ENCODE assay signal across 34 cellular contexts in genomic region chr3:115577000-115577399, GRCh38. TPM values are rescaled to one million over a fixed set of nuclear protein-coding genes. Genes with fewer than 3 reads are reported as not detected.
"Had no signal": no experiment of that assay in that cellular context is flagged by ENCODE, and none has a peak within 500 bp of the region (broad histone marks: within the 10 kb centered on the region; RNA-seq: fewer than 3 reads in every experiment).

No MANE protein-coding gene starts in this region.

- H3K4me3 ChIP-seq: ascending aorta had no signal

- H3K27ac ChIP-seq: ascending aorta, WERI-Rb-1 had no signal

- H3K36me3 ChIP-seq: ascending aorta, WERI-Rb-1 had no signal

- H3K27me3 Mint-ChIP-seq: brain had no signal

- H3K4me1 Mint-ChIP-seq: activated CD4-positive, alpha-beta memory T cell treated with anti-CD3 and anti-CD28 coated beads, Interleukin-2, amount 10 ng/mL, durations not matched to agents 7 days and 5 days; activated CD4-positive, alpha-beta T cell treated with anti-CD3 and anti-CD28 coated beads for 36 hours; activated CD4-positive, alpha-beta T cell treated with anti-CD3 and anti-CD28 coated beads, Interleukin-2, amount 10 ng/mL, durations not matched to agents 7 days and 5 days; activated CD8-positive, alpha-beta memory T cell treated with anti-CD3 and anti-CD28 coated beads, Interleukin-2, amount 10 ng/mL, durations not matched to agents 7 days and 5 days; activated naive CD4-positive, alpha-beta T cell treated with anti-CD3 and anti-CD28 coated beads, Interleukin-2, amount 10 ng/mL, durations not matched to agents 7 days and 5 days; activated naive CD4-positive, alpha-beta T cell treated with anti-CD3 and anti-CD28 coated beads, Interleukin-2, amount 50 U/mL, for 24 hours; activated naive CD8-positive, alpha-beta T cell treated with anti-CD3 and anti-CD28 coated beads, Interleukin-2, amount 10 ng/mL, durations not matched to agents 7 days and 5 days; activated naive CD8-positive, alpha-beta T cell treated with anti-CD3 and anti-CD28 coated beads, Interleukin-2, amount 50 U/mL, for 24 hours had no signal

- H3K27me3 ChIP-seq: ascending aorta had no signal

- H3K27ac Mint-ChIP-seq: activated CD4-positive, alpha-beta memory T cell treated with anti-CD3 and anti-CD28 coated beads, Interleukin-2, amount 10 ng/mL, durations not matched to agents 7 days and 5 days; activated CD4-positive, alpha-beta T cell treated with anti-CD3 and anti-CD28 coated beads for 36 hours; activated CD4-positive, alpha-beta T cell treated with anti-CD3 and anti-CD28 coated beads, Interleukin-2, amount 10 ng/mL, durations not matched to agents 7 days and 5 days; activated CD8-positive, alpha-beta memory T cell treated with anti-CD3 and anti-CD28 coated beads, Interleukin-2, amount 10 ng/mL, durations not matched to agents 7 days and 5 days; activated CD8-positive, alpha-beta T cell treated with anti-CD3 and anti-CD28 coated beads, Interleukin-2, amount 10 ng/mL, durations not matched to agents 7 days and 5 days; activated naive CD4-positive, alpha-beta T cell treated with anti-CD3 and anti-CD28 coated beads, Interleukin-2, amount 10 ng/mL, durations not matched to agents 7 days and 5 days; activated naive CD4-positive, alpha-beta T cell treated with anti-CD3 and anti-CD28 coated beads, Interleukin-2, amount 50 U/mL, for 24 hours; activated naive CD8-positive, alpha-beta T cell; activated naive CD8-positive, alpha-beta T cell treated with anti-CD3 and anti-CD28 coated beads, Interleukin-2, amount 10 ng/mL, durations not matched to agents 7 days and 5 days; activated naive CD8-positive, alpha-beta T cell treated with anti-CD3 and anti-CD28 coated beads, Interleukin-2, amount 50 U/mL, for 24 hours; activated T-cell treated with anti-CD3 and anti-CD28 coated beads, Interleukin-2, amount 50 U/mL, for 24 hours; activated T-helper 2 cell treated with anti-CD3 and anti-CD28 coated beads, Interferon-gamma antibody, Interleukin-2, Interleukin-4, amounts not matched to agents 10 μg/mL and 5 μg/mL and 100 μg/mL, durations not matched to agents 14 hours and 24 hours and 36 hours; brain; T-helper 1 cell treated with Interleukin-12 subunit alpha and Interleukin-12 subunit beta and Interleukin-4 antibody, amounts not matched to agents 30 μg/mL and 1 μg/mL, for 36 hours; T-helper 2 cell treated with Interferon-gamma antibody and Interleukin-4, amounts not matched to agents 5 μg/mL and 100 μg/mL, for 36 hours; WTC11 had no signal

- H3K9me3 Mint-ChIP-seq: activated CD4-positive, alpha-beta memory T cell treated with anti-CD3 and anti-CD28 coated beads, Interleukin-2, amount 10 ng/mL, durations not matched to agents 7 days and 5 days; activated CD4-positive, alpha-beta T cell treated with anti-CD3 and anti-CD28 coated beads, Interleukin-2, amount 10 ng/mL, durations not matched to agents 7 days and 5 days; activated naive CD4-positive, alpha-beta T cell treated with anti-CD3 and anti-CD28 coated beads, Interleukin-2, amount 10 ng/mL, durations not matched to agents 7 days and 5 days; activated naive CD4-positive, alpha-beta T cell treated with anti-CD3 and anti-CD28 coated beads, Interleukin-2, amount 50 U/mL, for 24 hours; activated naive CD8-positive, alpha-beta T cell treated with anti-CD3 and anti-CD28 coated beads, Interleukin-2, amount 10 ng/mL, durations not matched to agents 7 days and 5 days; activated naive CD8-positive, alpha-beta T cell treated with anti-CD3 and anti-CD28 coated beads, Interleukin-2, amount 50 U/mL, for 24 hours; activated T-cell treated with anti-CD3 and anti-CD28 coated beads, Interleukin-2, amount 50 U/mL, for 24 hours; activated T-helper 2 cell treated with anti-CD3 and anti-CD28 coated beads, Interferon-gamma antibody, Interleukin-2, Interleukin-4, amounts not matched to agents 10 μg/mL and 5 μg/mL and 100 μg/mL, durations not matched to agents 14 hours and 24 hours and 36 hours; brain; T-helper 1 cell treated with Interleukin-12 subunit alpha and Interleukin-12 subunit beta and Interleukin-4 antibody, amounts not matched to agents 30 μg/mL and 1 μg/mL, for 36 hours; T-helper 2 cell treated with Interferon-gamma antibody and Interleukin-4, amounts not matched to agents 5 μg/mL and 100 μg/mL, for 36 hours; WTC11 had no signal

- ATAC-seq: activated CD4-positive, alpha-beta T cell treated with anti-CD3 and anti-CD28 coated beads for 36 hours; activated CD4-positive, CD25-positive, alpha-beta regulatory T cell treated with anti-CD3 and anti-CD28 coated beads, Interleukin-2, amount 50 U/mL, for 24 hours; activated CD8-positive, alpha-beta memory T cell treated with anti-CD3 and anti-CD28 coated beads, Interleukin-2, amount 10 ng/mL, durations not matched to agents 7 days and 5 days; activated CD8-positive, alpha-beta T cell treated with anti-CD3 and anti-CD28 coated beads, Interleukin-2, amount 10 ng/mL, durations not matched to agents 7 days and 5 days; activated naive CD8-positive, alpha-beta T cell treated with anti-CD3 and anti-CD28 coated beads, Interleukin-2, amount 50 U/mL, for 24 hours; WTC11 had no signal

- H3K36me3 Mint-ChIP-seq: activated CD8-positive, alpha-beta memory T cell treated with anti-CD3 and anti-CD28 coated beads, Interleukin-2, amount 10 ng/mL, durations not matched to agents 7 days and 5 days; activated naive CD4-positive, alpha-beta T cell treated with anti-CD3 and anti-CD28 coated beads, Interleukin-2, amount 10 ng/mL, durations not matched to agents 7 days and 5 days; activated naive CD4-positive, alpha-beta T cell treated with anti-CD3 and anti-CD28 coated beads, Interleukin-2, amount 50 U/mL, for 24 hours; activated naive CD8-positive, alpha-beta T cell; activated naive CD8-positive, alpha-beta T cell treated with anti-CD3 and anti-CD28 coated beads, Interleukin-2, amount 10 ng/mL, durations not matched to agents 7 days and 5 days; brain; WTC11 had no signal

- DNase-seq: activated CD4-positive, alpha-beta memory T cell treated with anti-CD3 and anti-CD28 coated beads, Interleukin-2, amount 10 ng/mL, durations not matched to agents 7 days and 5 days; activated CD4-positive, alpha-beta T cell treated with anti-CD3 and anti-CD28 coated beads for 1 hour; activated CD4-positive, alpha-beta T cell treated with anti-CD3 and anti-CD28 coated beads for 36 hours; activated CD4-positive, alpha-beta T cell treated with anti-CD3 and anti-CD28 coated beads for 48 hours; activated CD4-positive, alpha-beta T cell treated with anti-CD3 and anti-CD28 coated beads, Interleukin-2, amount 10 ng/mL, durations not matched to agents 7 days and 5 days; activated CD4-positive, alpha-beta T cell treated with anti-CD3 and anti-CD28 coated beads, Interleukin-2, amount 50 U/mL, for 48 hours; activated CD4-positive, CD25-positive, alpha-beta regulatory T cell; activated CD8-positive, alpha-beta memory T cell treated with anti-CD3 and anti-CD28 coated beads for 24 hours; activated CD8-positive, alpha-beta memory T cell treated with anti-CD3 and anti-CD28 coated beads, Interleukin-2, amount 10 ng/mL, durations not matched to agents 7 days and 5 days; activated CD8-positive, alpha-beta memory T cell treated with anti-CD3 and anti-CD28 coated beads, Interleukin-2, amount 50 U/mL, for 48 hours; activated CD8-positive, alpha-beta T cell treated with anti-CD3 and anti-CD28 coated beads, Interleukin-2, amount 10 ng/mL, durations not matched to agents 7 days and 5 days; activated effector memory CD4-positive, alpha-beta T cell treated with Interleukin-2 at 50 U/mL for 16 hours; activated gamma-delta T cell; activated naive CD4-positive, alpha-beta T cell treated with anti-CD3 and anti-CD28 coated beads, Interleukin-2, amount 10 ng/mL, durations not matched to agents 7 days and 5 days; activated naive CD4-positive, alpha-beta T cell treated with Interleukin-2 at 50 U/mL for 16 hours; activated naive CD8-positive, alpha-beta T cell treated with anti-CD3 and anti-CD28 coated beads, Interleukin-2, amount 10 ng/mL, durations not matched to agents 7 days and 5 days; activated naive CD8-positive, alpha-beta T cell treated with anti-CD3 and anti-CD28 coated beads, Interleukin-2, amount 50 U/mL, for 24 hours; activated T-cell treated with anti-CD3 and anti-CD28 coated beads, Interleukin-2, amount 50 U/mL, for 24 hours; amygdala; anterior cingulate cortex; central memory CD4-positive, alpha-beta T cell; SW 1271; T-helper 1 cell; T-helper 9 cell; WERI-Rb-1 had no signal

- H3K4me3 Mint-ChIP-seq: activated CD4-positive, alpha-beta memory T cell treated with anti-CD3 and anti-CD28 coated beads, Interleukin-2, amount 10 ng/mL, durations not matched to agents 7 days and 5 days; activated CD4-positive, alpha-beta T cell treated with anti-CD3 and anti-CD28 coated beads for 36 hours; activated CD4-positive, alpha-beta T cell treated with anti-CD3 and anti-CD28 coated beads, Interleukin-2, amount 10 ng/mL, durations not matched to agents 7 days and 5 days; activated CD8-positive, alpha-beta memory T cell treated with anti-CD3 and anti-CD28 coated beads, Interleukin-2, amount 10 ng/mL, durations not matched to agents 7 days and 5 days; activated CD8-positive, alpha-beta T cell treated with anti-CD3 and anti-CD28 coated beads, Interleukin-2, amount 10 ng/mL, durations not matched to agents 7 days and 5 days; activated naive CD4-positive, alpha-beta T cell treated with anti-CD3 and anti-CD28 coated beads, Interleukin-2, amount 10 ng/mL, durations not matched to agents 7 days and 5 days; activated naive CD4-positive, alpha-beta T cell treated with anti-CD3 and anti-CD28 coated beads, Interleukin-2, amount 50 U/mL, for 24 hours; activated naive CD8-positive, alpha-beta T cell; activated naive CD8-positive, alpha-beta T cell treated with anti-CD3 and anti-CD28 coated beads, Interleukin-2, amount 10 ng/mL, durations not matched to agents 7 days and 5 days; activated naive CD8-positive, alpha-beta T cell treated with anti-CD3 and anti-CD28 coated beads, Interleukin-2, amount 50 U/mL, for 24 hours; activated T-cell treated with anti-CD3 and anti-CD28 coated beads, Interleukin-2, amount 50 U/mL, for 24 hours; brain; T-helper 1 cell treated with Interleukin-12 subunit alpha and Interleukin-12 subunit beta and Interleukin-4 antibody, amounts not matched to agents 30 μg/mL and 1 μg/mL, for 36 hours; T-helper 2 cell treated with Interferon-gamma antibody and Interleukin-4, amounts not matched to agents 5 μg/mL and 100 μg/mL, for 36 hours; WTC11 had no signal

RNA-seq across cellular contexts. Expression of gene GAP43, which starts 46.3 kb away (rescaled TPM):
- total RNA-seq: activated CD4-positive, alpha-beta memory T cell treated with anti-CD3 and anti-CD28 coated beads, Interleukin-2, amount 10 ng/mL, durations not matched to agents 7 days and 5 days; activated CD4-positive, alpha-beta T cell treated with anti-CD3 and anti-CD28 coated beads for 36 hours; activated CD4-positive, alpha-beta T cell treated with anti-CD3 and anti-CD28 coated beads, Interleukin-2, amount 10 ng/mL, durations not matched to agents 7 days and 5 days; activated CD8-positive, alpha-beta memory T cell treated with anti-CD3 and anti-CD28 coated beads, Interleukin-2, amount 10 ng/mL, durations not matched to agents 7 days and 5 days; activated CD8-positive, alpha-beta T cell treated with anti-CD3 and anti-CD28 coated beads, Interleukin-2, amount 10 ng/mL, durations not matched to agents 7 days and 5 days; activated naive CD8-positive, alpha-beta T cell treated with anti-CD3 and anti-CD28 coated beads, Interleukin-2, amount 10 ng/mL, durations not matched to agents 7 days and 5 days; activated T-helper 2 cell treated with anti-CD3 and anti-CD28 coated beads, Interferon-gamma antibody, Interleukin-2, Interleukin-4, amounts not matched to agents 10 μg/mL and 5 μg/mL and 100 μg/mL, durations not matched to agents 14 hours and 24 hours and 36 hours had no signal
